1 cellular context compared by ENCODE assay signal in the genomic region with DNA sequence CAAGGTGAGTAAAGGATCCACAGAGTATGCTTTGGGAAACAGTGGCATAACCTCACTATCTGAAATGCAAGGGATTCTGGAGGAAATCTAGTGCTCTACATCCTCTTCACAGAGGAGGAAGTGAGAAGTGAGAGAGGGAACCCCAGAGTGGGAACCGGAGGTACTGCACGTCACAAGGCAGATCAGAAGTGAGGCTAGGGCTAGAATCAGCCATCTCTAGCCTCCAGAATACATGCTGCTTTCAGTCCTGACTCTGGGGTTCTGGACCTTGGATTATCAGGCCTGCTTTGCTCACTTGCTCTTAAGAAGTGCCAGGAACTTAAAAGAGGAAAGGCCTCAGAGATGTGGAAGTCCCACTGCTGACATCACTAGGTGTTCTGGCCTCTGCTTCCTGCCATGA.
TF ChIP-seq lines count a peak whose summit lies in the region.

No MANE protein-coding gene starts in this region.

TF ChIP-seq in HepG2, 621 proteins besides CTCF, POLR2A, EP300 and RAD21:
- TF ChIP-seq ZNF556 (CRISPR knock-in tag; IDR thresholded peaks at IDR 0.05; ENCODE audit: borderline replicate concordance) (no peak), ETV6 (CRISPR knock-in tag; conservative IDR thresholded peaks at IDR 0.05) (no peak), ZNF558 (CRISPR knock-in tag; IDR thresholded peaks at IDR 0.05; ENCODE audit: borderline replicate concordance) (no peak), KDM6A (CRISPR knock-in tag; IDR thresholded peaks at IDR 0.05; ENCODE audit: low read depth) (no peak), NCOR1 (IDR thresholded peaks at IDR 0.05; ENCODE audit: borderline replicate concordance, low read length) (no peak), PITX1 (CRISPR knock-in tag; IDR thresholded peaks at IDR 0.05) (no peak), GMEB1 (CRISPR knock-in tag; IDR thresholded peaks at IDR 0.05; ENCODE audit: borderline replicate concordance) (no peak), ZFAT (CRISPR knock-in tag; conservative IDR thresholded peaks at IDR 0.05) (no peak), HOXD1 (CRISPR knock-in tag; IDR thresholded peaks at IDR 0.05) (no peak), THAP9 (CRISPR knock-in tag; IDR thresholded peaks at IDR 0.05; ENCODE audit: borderline replicate concordance) (no peak), ZNF451 (CRISPR knock-in tag; IDR thresholded peaks at IDR 0.05) (no peak), STAT6 (CRISPR knock-in tag; IDR thresholded peaks at IDR 0.05; ENCODE audit: borderline replicate concordance) (no peak)
- TF ChIP-seq, protein P1, sequence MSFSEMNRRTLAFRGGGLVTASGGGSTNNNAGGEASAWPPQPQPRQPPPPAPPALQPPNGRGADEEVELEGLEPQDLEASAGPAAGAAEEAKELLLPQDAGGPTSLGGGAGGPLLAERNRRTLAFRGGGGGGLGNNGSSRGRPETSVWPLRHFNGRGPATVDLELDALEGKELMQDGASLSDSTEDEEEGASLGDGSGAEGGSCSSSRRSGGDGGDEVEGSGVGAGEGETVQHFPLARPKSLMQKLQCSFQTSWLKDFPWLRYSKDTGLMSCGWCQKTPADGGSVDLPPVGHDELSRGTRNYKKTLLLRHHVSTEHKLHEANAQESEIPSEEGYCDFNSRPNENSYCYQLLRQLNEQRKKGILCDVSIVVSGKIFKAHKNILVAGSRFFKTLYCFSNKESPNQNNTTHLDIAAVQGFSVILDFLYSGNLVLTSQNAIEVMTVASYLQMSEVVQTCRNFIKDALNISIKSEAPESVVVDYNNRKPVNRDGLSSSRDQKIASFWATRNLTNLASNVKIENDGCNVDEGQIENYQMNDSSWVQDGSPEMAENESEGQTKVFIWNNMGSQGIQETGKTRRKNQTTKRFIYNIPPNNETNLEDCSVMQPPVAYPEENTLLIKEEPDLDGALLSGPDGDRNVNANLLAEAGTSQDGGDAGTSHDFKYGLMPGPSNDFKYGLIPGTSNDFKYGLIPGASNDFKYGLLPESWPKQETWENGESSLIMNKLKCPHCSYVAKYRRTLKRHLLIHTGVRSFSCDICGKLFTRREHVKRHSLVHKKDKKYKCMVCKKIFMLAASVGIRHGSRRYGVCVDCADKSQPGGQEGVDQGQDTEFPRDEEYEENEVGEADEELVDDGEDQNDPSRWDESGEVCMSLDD (CRISPR knock-in tag; IDR thresholded peaks at IDR 0.05; ENCODE audit: borderline replicate concordance): no peak
- TF ChIP-seq, protein P2, sequence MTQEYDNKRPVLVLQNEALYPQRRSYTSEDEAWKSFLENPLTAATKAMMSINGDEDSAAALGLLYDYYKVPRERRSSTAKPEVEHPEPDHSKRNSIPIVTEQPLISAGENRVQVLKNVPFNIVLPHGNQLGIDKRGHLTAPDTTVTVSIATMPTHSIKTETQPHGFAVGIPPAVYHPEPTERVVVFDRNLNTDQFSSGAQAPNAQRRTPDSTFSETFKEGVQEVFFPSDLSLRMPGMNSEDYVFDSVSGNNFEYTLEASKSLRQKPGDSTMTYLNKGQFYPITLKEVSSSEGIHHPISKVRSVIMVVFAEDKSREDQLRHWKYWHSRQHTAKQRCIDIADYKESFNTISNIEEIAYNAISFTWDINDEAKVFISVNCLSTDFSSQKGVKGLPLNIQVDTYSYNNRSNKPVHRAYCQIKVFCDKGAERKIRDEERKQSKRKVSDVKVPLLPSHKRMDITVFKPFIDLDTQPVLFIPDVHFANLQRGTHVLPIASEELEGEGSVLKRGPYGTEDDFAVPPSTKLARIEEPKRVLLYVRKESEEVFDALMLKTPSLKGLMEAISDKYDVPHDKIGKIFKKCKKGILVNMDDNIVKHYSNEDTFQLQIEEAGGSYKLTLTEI (CRISPR knock-in tag; conservative IDR thresholded peaks at IDR 0.05): no peak
